In the genomic region with DNA sequence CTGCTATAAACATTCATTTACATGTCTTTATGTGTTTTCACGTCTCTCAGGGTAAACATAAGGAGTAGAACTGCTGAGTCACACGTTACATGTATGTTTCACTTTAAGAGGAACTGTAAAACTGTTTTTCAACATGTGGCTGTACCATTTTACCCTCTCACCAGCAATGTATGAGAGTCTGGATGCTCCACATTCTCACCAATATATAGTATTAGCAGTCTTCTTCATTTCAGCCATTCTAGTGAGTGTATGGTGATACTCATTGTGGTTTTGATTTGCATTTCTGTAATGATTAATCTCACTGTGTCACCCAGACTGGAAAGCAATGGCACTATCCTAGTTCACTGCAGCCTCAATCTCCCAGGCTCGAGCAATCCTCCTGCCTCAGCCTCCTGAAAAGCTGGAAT, we compare ENCODE assay signal across 12 cellular contexts. TPM values are rescaled to one million over a fixed set of nuclear protein-coding genes. Genes with fewer than 3 reads are reported as not detected.
DNase-seq lines count a peak whose midpoint lies in the region; ATAC-seq, FAIRE-seq and TF ChIP-seq lines count a peak whose summit lies in the region.
"Had no signal": no experiment of that assay in that cellular context is flagged by ENCODE, and none has a peak within 500 bp of the region (broad histone marks: within the 10 kb centered on the region; RNA-seq: fewer than 3 reads in every experiment).

No MANE protein-coding gene starts in this region.

- no peak overlapping the region for H2AFZ ChIP-seq in OCI-LY3 (ENCODE audit: low read depth, low read length)
- H2AFZ ChIP-seq: hepatocyte had no signal

- intact Hi-C loops in CD8-positive, alpha-beta T cell (cut with DNase I, micrococcal nuclease) = no loop called here
- intact Hi-C loops in cardiac septum (cut with DNase I) = no loop called here

- no peak for DNase-seq in CD8-positive, alpha-beta T cell
- no peak for DNase-seq in GM19239 (ENCODE audit: insufficient read length, low spot score)
- DNase-seq in cardiac septum (ENCODE audit: low spot score) = no peak
- DNase-seq in GM19240 (ENCODE audit: insufficient read length, low spot score) = no peak
- DNase-seq in NCI-H446 treated with DMSO at 0.1 percent for 48 hours (lab: John Stamatoyannopoulos, UW) = no peak
- no peak for DNase-seq in NCI-H187 (lab: John Stamatoyannopoulos, UW)
- DNase-seq: occipital lobe, T-cell had no signal

- H3K4me2 ChIP-seq in OCI-LY3 (ENCODE audit: low read length) = peak overlapping the region; percentile 19; the same call in 1 of the 2 replicates
- H3K4me2 ChIP-seq: hepatocyte had no signal

- no peaks in the 10 kb centered on the region for H3K27me3 Mint-ChIP-seq in CD8-positive, alpha-beta T cell (ENCODE audit: low read depth)
- H3K27me3 Mint-ChIP-seq: T-cell had no signal

- H3K27ac Mint-ChIP-seq in CD8-positive, alpha-beta T cell = peak overlapping the region; percentile 56

- ATAC-seq in CD8-positive, alpha-beta T cell = no peak
- peak; percentile 95 for ATAC-seq in HG02943 (IDR thresholded peaks at IDR 0.05; ENCODE audit: low read depth, unreplicated experiment)
- ATAC-seq: T-cell had no signal

- no peaks in the 10 kb centered on the region for H3K4me1 ChIP-seq in CD8-positive, alpha-beta T cell (ENCODE audit: insufficient read depth, low read length)
- H3K4me1 ChIP-seq in OCI-LY3 (ENCODE audit: low read length) = peaks cover 14% of the 10 kb centered on the region
- H3K4me1 ChIP-seq: ascending aorta had no signal

- no peak overlapping the region for H3K9ac ChIP-seq in OCI-LY3 (ENCODE audit: low read length)

- no peak overlapping the region for H3K27ac ChIP-seq in CD8-positive, alpha-beta T cell (ENCODE audit: low read depth, low read length)
- H3K27ac ChIP-seq in OCI-LY3 (ENCODE audit: low read length) = no peak overlapping the region
- H3K27ac ChIP-seq: ascending aorta, hepatocyte had no signal

- no peaks in the 10 kb centered on the region for H3K27me3 ChIP-seq in CD8-positive, alpha-beta T cell (ENCODE audit: insufficient read depth, low read length)
- no peaks in the 10 kb centered on the region for H3K27me3 ChIP-seq in OCI-LY3 (ENCODE audit: low read depth, low read length)
- H3K27me3 ChIP-seq: ascending aorta, hepatocyte had no signal

- FAIRE-seq in GM19239 (lab: Jason Lieb, UNC) = peak; percentile 89

- no peak overlapping the region for H3K4me3 ChIP-seq in CD8-positive, alpha-beta T cell (ENCODE audit: low read depth, low read length)
- H3K4me3 ChIP-seq in OCI-LY3 (ENCODE audit: low read length) = no peak overlapping the region
- H3K4me3 ChIP-seq: ascending aorta, hepatocyte had no signal

- H3K4me3 Mint-ChIP-seq in CD8-positive, alpha-beta T cell = no peak overlapping the region
- H3K4me3 Mint-ChIP-seq: T-cell had no signal

- TF ChIP-seq CTCF in CD8-positive, alpha-beta T cell (IDR thresholded peaks at IDR 0.05) = no peak
- no peak for TF ChIP-seq CTCF in OCI-LY3 (IDR thresholded peaks at IDR 0.05; ENCODE audit: low read depth, low read length)

- H4K20me1 ChIP-seq in OCI-LY3 (ENCODE audit: insufficient read depth, low read length) = peaks cover 16% of the 10 kb centered on the region

- H3K36me3 Mint-ChIP-seq in CD8-positive, alpha-beta T cell = peaks cover 51% of the 10 kb centered on the region

- CTCF ChIA-PET in CD8-positive, alpha-beta T cell (lab: Charles Lee) = no interaction called here

- no peaks in the 10 kb centered on the region for H3K9me3 ChIP-seq in CD8-positive, alpha-beta T cell (ENCODE audit: low read length)
- H3K9me3 ChIP-seq in OCI-LY3 (ENCODE audit: insufficient read depth, low read length) = no peaks in the 10 kb centered on the region
- H3K9me3 ChIP-seq: ascending aorta had no signal

- peaks cover 41% of the 10 kb centered on the region for H3K4me1 Mint-ChIP-seq in CD8-positive, alpha-beta T cell (ENCODE audit: low read depth)

- POLR2A ChIA-PET in CD8-positive, alpha-beta T cell (lab: Charles Lee) = no interaction called here

- no peaks in the 10 kb centered on the region for H3K9me3 Mint-ChIP-seq in CD8-positive, alpha-beta T cell
- H3K9me3 Mint-ChIP-seq: T-cell had no signal

- peaks cover 6% of the 10 kb centered on the region; the same call in 1 of the 2 replicates for H3K79me2 ChIP-seq in OCI-LY3 (ENCODE audit: low read length)

- peaks cover 4% of the 10 kb centered on the region for H3K36me3 ChIP-seq in CD8-positive, alpha-beta T cell (ENCODE audit: insufficient read depth, low read length)
- H3K36me3 ChIP-seq in OCI-LY3 (replicated peaks; ENCODE audit: low read depth, low read length) = peaks cover 28% of the 10 kb centered on the region

RNA-seq across cellular contexts. Expression of a gene that starts 37.1 kb away (rescaled TPM):
- total RNA-seq in CD8-positive, alpha-beta T cell = 100 to 1,000 TPM; 131 to 136 TPM
- total RNA-seq in cardiac septum = 57.0 TPM
